1 cellular context compared by ENCODE assay signal in the genomic region with DNA sequence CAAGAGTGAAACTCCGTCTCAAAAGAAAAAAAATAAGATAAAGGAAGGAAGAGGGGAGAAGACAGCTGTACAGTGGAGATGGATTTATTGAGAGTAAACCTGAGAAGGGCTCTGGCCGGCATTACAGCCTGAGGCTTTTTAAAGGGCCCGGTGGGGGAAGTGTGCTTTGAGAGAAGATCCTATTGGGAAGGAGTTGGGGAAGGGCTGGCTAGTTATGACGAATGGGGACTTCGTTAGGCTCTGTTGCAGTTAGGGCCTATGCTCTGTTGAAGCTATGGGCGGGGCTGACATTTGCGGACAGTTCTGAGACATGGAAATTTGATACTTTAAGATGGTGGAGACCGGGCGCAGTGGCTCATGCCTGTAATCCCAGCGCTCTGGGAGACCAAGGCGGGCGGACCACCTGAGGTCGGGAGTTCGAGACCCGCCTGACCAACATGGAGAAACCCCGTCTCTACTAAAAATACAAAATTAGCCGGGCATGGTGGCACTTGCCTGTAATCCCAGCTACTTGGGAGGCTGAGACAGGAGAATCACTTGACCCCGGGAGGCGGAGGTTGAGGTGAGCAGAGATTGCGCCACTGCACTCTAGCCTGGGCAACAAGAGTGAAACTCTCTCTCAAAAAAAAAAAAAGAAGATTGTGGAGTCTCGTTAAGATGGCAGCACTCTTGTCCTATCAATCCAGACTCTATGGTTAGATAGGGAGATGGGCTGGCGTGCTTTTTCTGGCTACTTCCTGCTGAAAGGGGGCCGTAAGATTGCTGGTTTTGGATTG.
TF ChIP-seq lines count a peak whose summit lies in the region.

No MANE protein-coding gene starts in this region.

TF ChIP-seq in H1, 55 proteins besides CTCF, POLR2A, EP300 and RAD21:
- TF ChIP-seq CEBPB (IDR thresholded peaks at IDR 0.05; ENCODE audit: low read depth, low read length) = no peak
- no peak for TF ChIP-seq SP4 (IDR thresholded peaks at IDR 0.05; ENCODE audit: low read length)
- TF ChIP-seq HDAC2 (IDR thresholded peaks at IDR 0.05; ENCODE audit: borderline replicate concordance in 1 of 2, low read depth in 2 of 2, low read length in 2 of 2) = no peak
- TF ChIP-seq POLR2AphosphoS5 (IDR thresholded peaks at IDR 0.05; ENCODE audit: low read depth, low read length) = no peak
- TF ChIP-seq, protein P1, sequence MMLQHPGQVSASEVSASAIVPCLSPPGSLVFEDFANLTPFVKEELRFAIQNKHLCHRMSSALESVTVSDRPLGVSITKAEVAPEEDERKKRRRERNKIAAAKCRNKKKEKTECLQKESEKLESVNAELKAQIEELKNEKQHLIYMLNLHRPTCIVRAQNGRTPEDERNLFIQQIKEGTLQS (IDR thresholded peaks at IDR 0.05; ENCODE audit: insufficient read depth, low read depth, low read length) = no peak
- TF ChIP-seq CREB1 (IDR thresholded peaks at IDR 0.05) = no peak
- TF ChIP-seq RBBP5 (IDR thresholded peaks at IDR 0.05; ENCODE audit: borderline replicate concordance, low read depth, low read length) = no peak
- no peak for TF ChIP-seq SAP30 (IDR thresholded peaks at IDR 0.05; ENCODE audit: insufficient read depth, insufficient replicate concordance, low read length)
- no peak for TF ChIP-seq TEAD4 (IDR thresholded peaks at IDR 0.05; ENCODE audit: low read depth, low read length)
- TF ChIP-seq, protein P2, sequence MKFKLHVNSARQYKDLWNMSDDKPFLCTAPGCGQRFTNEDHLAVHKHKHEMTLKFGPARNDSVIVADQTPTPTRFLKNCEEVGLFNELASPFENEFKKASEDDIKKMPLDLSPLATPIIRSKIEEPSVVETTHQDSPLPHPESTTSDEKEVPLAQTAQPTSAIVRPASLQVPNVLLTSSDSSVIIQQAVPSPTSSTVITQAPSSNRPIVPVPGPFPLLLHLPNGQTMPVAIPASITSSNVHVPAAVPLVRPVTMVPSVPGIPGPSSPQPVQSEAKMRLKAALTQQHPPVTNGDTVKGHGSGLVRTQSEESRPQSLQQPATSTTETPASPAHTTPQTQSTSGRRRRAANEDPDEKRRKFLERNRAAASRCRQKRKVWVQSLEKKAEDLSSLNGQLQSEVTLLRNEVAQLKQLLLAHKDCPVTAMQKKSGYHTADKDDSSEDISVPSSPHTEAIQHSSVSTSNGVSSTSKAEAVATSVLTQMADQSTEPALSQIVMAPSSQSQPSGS (IDR thresholded peaks at IDR 0.05; ENCODE audit: low read length) = no peak
